24 cellular contexts compared by ENCODE assay signal in the genomic region with DNA sequence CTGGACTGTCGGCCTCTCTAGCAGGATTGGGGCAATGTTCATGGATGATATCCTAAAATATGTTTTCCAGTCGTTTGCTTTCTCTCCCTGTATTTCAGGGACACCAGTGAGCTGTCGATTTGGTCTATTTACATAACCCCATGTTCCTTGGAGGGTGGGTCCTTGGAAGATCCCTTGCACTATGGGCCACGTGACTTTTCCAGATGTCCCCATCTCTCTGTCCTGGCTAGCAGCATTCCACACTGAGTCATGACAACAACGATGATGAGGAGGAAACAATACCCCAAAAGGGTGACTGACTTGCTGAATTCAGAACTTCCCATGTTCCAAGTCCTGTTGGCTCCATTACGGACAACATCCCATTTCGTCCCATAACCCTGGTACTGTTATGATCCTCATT.
DNase-seq lines count a peak whose midpoint lies in the region; ATAC-seq and TF ChIP-seq lines count a peak whose summit lies in the region.
"Had no signal": no experiment of that assay in that cellular context is flagged by ENCODE, and none has a peak within 500 bp of the region (broad histone marks: within the 10 kb centered on the region; RNA-seq: fewer than 3 reads in every experiment).

No MANE protein-coding gene starts in this region.

- H3K4me1 Mint-ChIP-seq in naive thymus-derived CD4-positive, alpha-beta T cell = peaks cover 8 to 17% (median 10%) of the 10 kb centered on the region in 7 donors

- H2AFZ ChIP-seq in IMR-90 (replicated peaks; ENCODE audit: low read length, poor library complexity) = no peak overlapping the region

- H3K56ac ChIP-seq in IMR-90 (ENCODE audit: extremely low read depth, insufficient read depth, low read length) = no peak overlapping the region

- no TSS peak for BruUV-seq in IMR-90 (replicated peaks; lab: Mats Ljungman, UMichigan)

- H3K27me3 Mint-ChIP-seq in naive thymus-derived CD4-positive, alpha-beta T cell = peaks cover 8 to 44% (median 23%) of the 10 kb centered on the region in 5 donors

- no peak overlapping the region for H3K4me3 Mint-ChIP-seq in naive thymus-derived CD4-positive, alpha-beta T cell
- H3K4me3 Mint-ChIP-seq: B cell; CD8-positive, alpha-beta T cell; HFFc6; T-cell had no signal

- no peak overlapping the region for H3K18ac ChIP-seq in IMR-90 (ENCODE audit: low read depth, low read length)

- H3K4ac ChIP-seq in IMR-90 (ENCODE audit: low read depth, low read length) = no peak overlapping the region

- no peaks in the 10 kb centered on the region for H3K36me3 Mint-ChIP-seq in naive thymus-derived CD4-positive, alpha-beta T cell
- H3K36me3 Mint-ChIP-seq: CD8-positive, alpha-beta T cell; T-cell had no signal

- H3K27ac ChIP-seq in IMR-90 (ENCODE audit: insufficient read depth, low read length) (no peak overlapping the region), ascending aorta (no peak overlapping the region)
- no peak overlapping the region for H3K27ac ChIP-seq in naive thymus-derived CD4-positive, alpha-beta T cell (ENCODE audit: low read depth, low read length)
- H3K27ac ChIP-seq: A549, C4-2B, KMS-11 had no signal

- WGBS in IMR-90 (ENCODE audit: extremely low coverage in 2 of 2, insufficient read length in 1 of 2), 2 experiments = 81% methylated on average over 3 of the region's 7 CpGs; no CpG with 5 or more reads in 1 of the 2 experiments

- no peak for TF ChIP-seq POLR2A in IMR-90 (IDR thresholded peaks at IDR 0.05; ENCODE audit: low read depth, low read length)

- H4K91ac ChIP-seq in IMR-90 (ENCODE audit: insufficient read depth, low read depth, low read length) = no peak overlapping the region

- H3K4me1 ChIP-seq in IMR-90 (ENCODE audit: control insufficient read depth, insufficient read depth, low read length) = no peaks in the 10 kb centered on the region
- H3K4me1 ChIP-seq in naive thymus-derived CD4-positive, alpha-beta T cell (ENCODE audit: control insufficient read depth in 2 of 2, insufficient read depth in 2 of 2, low read length in 2 of 2) = peaks cover 0 to 7% of the 10 kb centered on the region in 2 donors
- H3K4me1 ChIP-seq in ascending aorta = no peaks in the 10 kb centered on the region
- H3K4me1 ChIP-seq: Caco-2 had no signal

- no peaks in the 10 kb centered on the region for H3K9me3 Mint-ChIP-seq in naive thymus-derived CD4-positive, alpha-beta T cell
- H3K9me3 Mint-ChIP-seq: CD8-positive, alpha-beta T cell; T-cell had no signal

- CTCF ChIA-PET in IMR-90 (lab: Yijun Ruan, JAX) = no interaction called here
- CTCF ChIA-PET in naive thymus-derived CD4-positive, alpha-beta T cell (lab: Charles Lee) = no interaction called here

- H3K14ac ChIP-seq in IMR-90 (replicated peaks; ENCODE audit: low read depth, low read length) = no peak overlapping the region

- no peak for TF ChIP-seq RAD21 in IMR-90 (IDR thresholded peaks at IDR 0.05; ENCODE audit: low read length)

- DNase-seq in ELR (ENCODE audit: low read depth) = peak; percentile 10
- peak; percentile 13 for DNase-seq in IMR-90
- DNase-seq in fibroblast of peridontal ligament (ENCODE audit: extremely low read depth) = peak; percentile 6
- DNase-seq in sciatic nerve (ENCODE audit: low spot score) = no peak
- no peak for DNase-seq in naive thymus-derived CD4-positive, alpha-beta T cell
- DNase-seq in NCI-H1436 treated with DMSO at 0.1 percent for 48 hours (lab: John Stamatoyannopoulos, UW) = no peak
- DNase-seq in ascending aorta (ENCODE audit: low spot score in 2 of 2) = no peak
- DNase-seq: Caco-2; CD8-positive, alpha-beta T cell; HFFc6; MM.1S; NCI-H1694 treated with DMSO at 0.1 percent for 48 hours; NCI-H2081 treated with DMSO at 0.1 percent for 48 hours; NCI-H2171; NCI-H226; NCI-H510A; NCI-H69; RPMI8226; T-cell had no signal

- H3K9me3 ChIP-seq in IMR-90 (ENCODE audit: control insufficient read depth, insufficient read depth, low read length) (no peaks in the 10 kb centered on the region), ascending aorta (no peaks in the 10 kb centered on the region)
- no peaks in the 10 kb centered on the region for H3K9me3 ChIP-seq in naive thymus-derived CD4-positive, alpha-beta T cell (ENCODE audit: control insufficient read depth in 2 of 3, low read length in 3 of 3)
- H3K9me3 ChIP-seq: A549, Caco-2 had no signal

- dilution Hi-C loops in IMR-90 (cut with HindIII; ENCODE audit: low sequenced_read_pairs, unreplicated experiment) = no loop called here

- ATAC-seq in IMR-90 (ENCODE audit: low read depth) (no peak), sciatic nerve (peak; percentile 47), GM18870 (IDR thresholded peaks at IDR 0.05; ENCODE audit: unreplicated experiment) (no peak)
- ATAC-seq in naive thymus-derived CD4-positive, alpha-beta T cell = no peak
- ATAC-seq: A549; CD8-positive, alpha-beta T cell; T-cell had no signal

- no peak overlapping the region for H3K4me2 ChIP-seq in IMR-90 (ENCODE audit: low read depth, low read length)
- H3K4me2 ChIP-seq: A549, KMS-11 had no signal

- H4K20me1 ChIP-seq in IMR-90 (ENCODE audit: insufficient read depth, low read length) = no peaks in the 10 kb centered on the region

- no peak overlapping the region for H3K4me3 ChIP-seq in IMR-90 (ENCODE audit: insufficient read depth, low read depth, low read length)
- no peak overlapping the region for H3K4me3 ChIP-seq in naive thymus-derived CD4-positive, alpha-beta T cell (ENCODE audit: low read length)
- no peak overlapping the region for H3K4me3 ChIP-seq in ascending aorta
- H3K4me3 ChIP-seq: A549 had no signal

- H2BK15ac ChIP-seq in IMR-90 (ENCODE audit: low read depth, low read length) = no peak overlapping the region

- no peak overlapping the region for H2BK5ac ChIP-seq in IMR-90 (ENCODE audit: low read depth, low read length, poor library complexity, severe bottlenecking)

- in situ Hi-C loops in IMR-90 (cut with MboI; ENCODE audit: low sequenced_read_pairs) = loop anchor here (10.0 to 25.0 kb wide), 2 partner anchors 60 to 927 kb away; no protein-coding TSS in a partner anchor

- POLR2A ChIA-PET in IMR-90 (lab: Charles Lee; ENCODE audit: unreplicated experiment) = no interaction called here
- POLR2A ChIA-PET in naive thymus-derived CD4-positive, alpha-beta T cell (lab: Charles Lee) = no interaction called here

- intact Hi-C loops in IMR-90 (cut with micrococcal nuclease) = loop anchor here (10.0 kb wide), 1 partner anchor 530 kb away; no protein-coding TSS in a partner anchor
- intact Hi-C loops in sciatic nerve (cut with DNase I) = no loop called here
- intact Hi-C loops in naive thymus-derived CD4-positive, alpha-beta T cell (cut with micrococcal nuclease) = loop anchor here in 1 of 2 donors (10.0 kb wide), 1 partner anchor 610 kb away; no protein-coding TSS in a partner anchor
- intact Hi-C loops in ascending aorta (cut with DNase I) = no loop called here

- H3K36me3 ChIP-seq in IMR-90 (ENCODE audit: control insufficient read depth, insufficient read depth, low read length) (no peaks in the 10 kb centered on the region), ascending aorta (no peaks in the 10 kb centered on the region)
- H3K36me3 ChIP-seq in naive thymus-derived CD4-positive, alpha-beta T cell (ENCODE audit: control insufficient read depth in 2 of 3, insufficient read depth in 3 of 3, low read length in 3 of 3) = no peaks in the 10 kb centered on the region

- no peak overlapping the region for H4K5ac ChIP-seq in IMR-90 (ENCODE audit: low read depth, low read length)

- TF ChIP-seq CTCF in IMR-90 (conservative IDR thresholded peaks at IDR 0.05; ENCODE audit: low read depth, low read length) (no peak), ascending aorta (IDR thresholded peaks at IDR 0.05) (no peak)

- no peak overlapping the region for H3K9ac ChIP-seq in IMR-90 (ENCODE audit: low read depth, low read length)
- H3K9ac ChIP-seq: KMS-11 had no signal

- no peak overlapping the region for H2BK20ac ChIP-seq in IMR-90 (ENCODE audit: low read depth, low read length)

- H2AK5ac ChIP-seq in IMR-90 (ENCODE audit: low read depth, low read length) = no peak overlapping the region

- no peak overlapping the region for H2AK9ac ChIP-seq in IMR-90 (replicated peaks; ENCODE audit: low read depth, low read length, poor library complexity)

- H3K9me1 ChIP-seq in IMR-90 (ENCODE audit: insufficient read depth, low read length) = no peaks in the 10 kb centered on the region; the same call in 1 of the 2 replicates

- H2BK120ac ChIP-seq in IMR-90 (ENCODE audit: low read depth, low read length) = no peak overlapping the region

- no peak overlapping the region for H3K23ac ChIP-seq in IMR-90 (ENCODE audit: low read depth, low read length)

- no peak overlapping the region for H4K8ac ChIP-seq in IMR-90 (ENCODE audit: low read depth in 2 of 2, low read length in 2 of 2)

- no peak overlapping the region for H3K27ac Mint-ChIP-seq in naive thymus-derived CD4-positive, alpha-beta T cell
- H3K27ac Mint-ChIP-seq: B cell; CD8-positive, alpha-beta T cell; HFFc6; T-cell had no signal

- H3K27me3 ChIP-seq in IMR-90 (ENCODE audit: control insufficient read depth, insufficient read depth, low read length) = peaks cover 22% of the 10 kb centered on the region
- peaks cover 0 to 10% of the 10 kb centered on the region in 2 donors for H3K27me3 ChIP-seq in naive thymus-derived CD4-positive, alpha-beta T cell (ENCODE audit: control insufficient read depth in 2 of 2, insufficient read depth in 2 of 2, low read length in 2 of 2)
- no peaks in the 10 kb centered on the region for H3K27me3 ChIP-seq in ascending aorta

- H3K79me1 ChIP-seq in IMR-90 (ENCODE audit: low read depth in 1 of 2, low read length in 2 of 2) = no peaks in the 10 kb centered on the region

TF ChIP-seq in IMR-90, 13 proteins besides CTCF, POLR2A, EP300 and RAD21:
- TF ChIP-seq MAZ (IDR thresholded peaks at IDR 0.05; ENCODE audit: borderline replicate concordance, low read depth, low read length) (no peak), BHLHE40 (IDR thresholded peaks at IDR 0.05; ENCODE audit: low read depth, low read length) (no peak), CEBPB (IDR thresholded peaks at IDR 0.05; ENCODE audit: low read depth, low read length) (no peak), RCOR1 (IDR thresholded peaks at IDR 0.05; ENCODE audit: insufficient replicate concordance, low read length) (no peak), RFX5 (IDR thresholded peaks at IDR 0.05; ENCODE audit: low read depth, low read length) (no peak), NFE2L2 (IDR thresholded peaks at IDR 0.05; ENCODE audit: low read depth, low read length) (no peak)
TF ChIP-seq in IMR-90: peak in this region for 0.

Comparison
In these comparisons a context has a peak if more than half of its experiments do, and no peak if none do; other contexts are left out.
1. DNase-seq: peak in ELR (single experiment), IMR-90 (single experiment) and fibroblast of peridontal ligament (single experiment); none in sciatic nerve (single experiment), naive thymus-derived CD4-positive, alpha-beta T cell (0 of 9), NCI-H1436 treated with DMSO at 0.1 percent for 48 hours (single experiment) and ascending aorta (0 of 2).